Comparison of ENCODE assay signal across 8 cellular contexts in genomic region chr2:218286570-218287459, GRCh38. TPM values are rescaled to one million over a fixed set of nuclear protein-coding genes. Genes with fewer than 3 reads are reported as not detected.
A peak's percentile ranks its signal among the peaks of the same experiment; 100 is the strongest.
DNase-seq lines count a peak whose midpoint lies in the region; ATAC-seq, FAIRE-seq and TF ChIP-seq lines count a peak whose summit lies in the region.

No MANE protein-coding gene starts in this region.

- H3K4me2 ChIP-seq in endothelial cell of umbilical vein (ENCODE audit: insufficient read depth, low read length) = peak overlapping the region; percentile 29

- ATAC-seq in GM18519 (IDR thresholded peaks at IDR 0.05; ENCODE audit: low FRiP score, unreplicated experiment) (peak; percentile 48), HG02970 (IDR thresholded peaks at IDR 0.05; ENCODE audit: low FRiP score, unreplicated experiment) (peak; percentile 60), mucosa of descending colon (peak; percentile 77)

- TF ChIP-seq CTCF in endothelial cell of umbilical vein (IDR thresholded peaks at IDR 0.05; ENCODE audit: extremely low read depth in 1 of 2, insufficient read depth in 1 of 2, low read depth in 1 of 2, low read length in 2 of 2) = no peak
- TF ChIP-seq CTCF in mucosa of descending colon (IDR thresholded peaks at IDR 0.05) = no peak

- H4K20me1 ChIP-seq in endothelial cell of umbilical vein (replicated peaks; ENCODE audit: control insufficient read depth, extremely low read depth, insufficient read depth, low read length) = no peaks in the 10 kb centered on the region

- H3K9me1 ChIP-seq in endothelial cell of umbilical vein (replicated peaks; ENCODE audit: control insufficient read depth, extremely low read depth, insufficient read depth, low read length) = no peaks in the 10 kb centered on the region

- BruUV-seq in endothelial cell of umbilical vein (replicated peaks; lab: Mats Ljungman, UMichigan) = no TSS peak

- peak overlapping the region; percentile 61 for H3K9ac ChIP-seq in endothelial cell of umbilical vein (replicated peaks; ENCODE audit: extremely low read depth, insufficient read depth, low read length)

- H3K9me3 ChIP-seq in endothelial cell of umbilical vein (replicated peaks; ENCODE audit: control insufficient read depth, insufficient read depth, low read length) = no peaks in the 10 kb centered on the region
- H3K9me3 ChIP-seq in mucosa of descending colon = no peaks in the 10 kb centered on the region

- dilution Hi-C loops in endothelial cell of umbilical vein (cut with MboI; ENCODE audit: extremely low pct_ligation_motif_present, low sequenced_read_pairs) = no loop called here

- FAIRE-seq in endothelial cell of umbilical vein (lab: Jason Lieb, UNC) = peak; percentile 95

- no peaks in the 10 kb centered on the region for H3K27me3 ChIP-seq in endothelial cell of umbilical vein (ENCODE audit: control insufficient read depth in 2 of 2, insufficient read depth in 2 of 2, low read length in 2 of 2)

- DNase-seq in NOMO-1 treated with dmso at 0.1 percent for 144 hours (lab: John Stamatoyannopoulos, UW; ENCODE audit: unreplicated experiment) (peak; percentile 89), endothelial cell of umbilical vein (ENCODE audit: low read depth, low spot score) (peak; percentile 93), mucosa of descending colon (peak; percentile 91 to 97 (median 94)), NCI-H2171 (lab: John Stamatoyannopoulos, UW) (no peak)
- peak; percentile 81 for DNase-seq in activated CD8-positive, alpha-beta memory T cell treated with anti-CD3 and anti-CD28 coated beads, Interleukin-2, amount 50 U/mL, for 1 hour (ENCODE audit: extremely low read depth)
- DNase-seq in stimulated activated CD8-positive, alpha-beta memory T cell treated with anti-CD3 and anti-CD28 coated beads, Interleukin-2, amount 100 ng/mL, for 48 hours (ENCODE audit: low read depth in 2 of 2) = peak; percentile 70 to 73

- H3K36me3 ChIP-seq in endothelial cell of umbilical vein (ENCODE audit: control insufficient read depth in 2 of 2, extremely low read depth in 1 of 2, insufficient read depth in 2 of 2, low read length in 2 of 2) (peaks cover under 1 to 2% of the 10 kb centered on the region in 2 experiments), mucosa of descending colon (ENCODE audit: low read depth) (no peaks in the 10 kb centered on the region)

- H3K4me3 ChIP-seq in endothelial cell of umbilical vein (replicated peaks in 1 of 3; ENCODE audit: insufficient read depth in 1 of 3, low read depth in 1 of 3, low read length in 3 of 3) (no peak overlapping the region), mucosa of descending colon (no peak overlapping the region)

- CTCF ChIA-PET in endothelial cell of umbilical vein (lab: Charles Lee) = interaction anchor here (1.2 to 3.2 kb wide), 10 partner anchors 8 to 109 kb away, joined by 3 to 27 read pairs (median 10); partner anchors contain the start of genes AAMP, CATIP and PNKD

- intact Hi-C loops in endothelial cell of umbilical vein (cut with micrococcal nuclease) = loop anchor here (1.0 to 2.0 kb wide), 2 partner anchors 15 to 282 kb away; partner anchors contain the start of genes CNOT9 and USP37
- intact Hi-C loops in mucosa of descending colon (cut with DNase I, micrococcal nuclease) = no loop called here

- POLR2A ChIA-PET in endothelial cell of umbilical vein (lab: Charles Lee) = interaction anchor here (0.6 to 1.6 kb wide), 5 partner anchors 13 to 258 kb away, joined by 3 to 6 read pairs (median 4); partner anchors contain the start of genes AAMP, CATIP and PNKD

- H3K4me1 ChIP-seq in endothelial cell of umbilical vein (ENCODE audit: control insufficient read depth, extremely low read depth, insufficient read depth, low read length) (peaks cover 77% of the 10 kb centered on the region), mucosa of descending colon (ENCODE audit: low read depth) (peaks cover 72% of the 10 kb centered on the region)

- H3K27ac ChIP-seq in endothelial cell of umbilical vein (ENCODE audit: insufficient read depth, low read depth, low read length) = peak overlapping the region; percentile 88

- TF ChIP-seq POLR2A in endothelial cell of umbilical vein (IDR thresholded peaks at IDR 0.05; ENCODE audit: low read depth, low read length) = peak; percentile 16

- H3K79me2 ChIP-seq in endothelial cell of umbilical vein (ENCODE audit: control insufficient read depth, insufficient read depth, low read length) = peaks cover 84% of the 10 kb centered on the region

- no peak overlapping the region for H2AFZ ChIP-seq in endothelial cell of umbilical vein (ENCODE audit: low read depth, low read length)

TF ChIP-seq in endothelial cell of umbilical vein, 7 proteins besides CTCF, POLR2A, EP300 and RAD21:
- peak; percentile 32 for TF ChIP-seq JUN (IDR thresholded peaks at IDR 0.05; ENCODE audit: borderline replicate concordance, insufficient read depth, insufficient read length, low read depth)
- no peak for TF ChIP-seq FOS (IDR thresholded peaks at IDR 0.05; ENCODE audit: borderline replicate concordance, insufficient read depth, low read length)
- TF ChIP-seq EZH2 (IDR thresholded peaks at IDR 0.05; ENCODE audit: borderline replicate concordance, low read depth, low read length, severe bottlenecking) = no peak
- no peak for TF ChIP-seq MAX (IDR thresholded peaks at IDR 0.05; ENCODE audit: insufficient read depth, insufficient read length)
- peak; percentile 59 for TF ChIP-seq POLR2AphosphoS5 (IDR thresholded peaks at IDR 0.05; ENCODE audit: insufficient read depth, low read depth, low read length)
- peak; percentile 25 for TF ChIP-seq GATA2 (IDR thresholded peaks at IDR 0.05; ENCODE audit: insufficient read depth, insufficient read length, low read depth, low read length)
- TF ChIP-seq MYC (IDR thresholded peaks at IDR 0.05; ENCODE audit: low read depth, low read length) = no peak

RNA-seq across cellular contexts. Expression of gene TMBIM1, which starts 5.5 kb away (rescaled TPM):
- total RNA-seq in endothelial cell of umbilical vein (141 and 159 TPM in 2 replicates), mucosa of descending colon (100 to 1,000 TPM; 201 to 464 (median 319) TPM)
- 229 and 243 TPM in 2 replicates for polyA plus RNA-seq in endothelial cell of umbilical vein
- 146 and 160 TPM in 2 replicates for polyA plus RNA-seq in endothelial cell of umbilical vein (2011; cell fraction: cytosol; rRNA removed)
- 128 and 161 TPM in 2 replicates for polyA plus RNA-seq in endothelial cell of umbilical vein (2011; cell fraction: nucleus; rRNA removed)
- polyA plus RNA-seq in endothelial cell of umbilical vein (2012) = 198 and 248 TPM in 2 replicates
- polyA minus RNA-seq in endothelial cell of umbilical vein = 226 and 287 TPM in 2 replicates
- polyA minus RNA-seq in endothelial cell of umbilical vein (2011; cell fraction: cytosol; rRNA and poly(A)+ RNA removed) = 8.9 TPM
- 44.2 and 57.5 TPM in 2 replicates for polyA minus RNA-seq in endothelial cell of umbilical vein (2011; cell fraction: nucleus; rRNA and poly(A)+ RNA removed)

RNA-seq across cellular contexts. Expression of gene PNKD, which starts 16.5 kb away (rescaled TPM):
- 56.1 and 56.6 TPM in 2 replicates for total RNA-seq in endothelial cell of umbilical vein
- polyA plus RNA-seq in endothelial cell of umbilical vein = 88.3 and 98.9 TPM in 2 replicates
- 81.0 and 85.8 TPM in 2 replicates for polyA plus RNA-seq in endothelial cell of umbilical vein (2011; cell fraction: cytosol; rRNA removed)
- 38.6 and 41.8 TPM in 2 replicates for polyA plus RNA-seq in endothelial cell of umbilical vein (2011; cell fraction: nucleus; rRNA removed)
- 67.0 and 68.1 TPM in 2 replicates for polyA plus RNA-seq in endothelial cell of umbilical vein (2012)
- polyA minus RNA-seq in endothelial cell of umbilical vein = 27.1 and 28.2 TPM in 2 replicates
- polyA minus RNA-seq in endothelial cell of umbilical vein (2011; cell fraction: cytosol; rRNA and poly(A)+ RNA removed) = 10.1 TPM
- polyA minus RNA-seq in endothelial cell of umbilical vein (2011; cell fraction: nucleus; rRNA and poly(A)+ RNA removed) = 7.1 and 10.4 TPM in 2 replicates
- total RNA-seq in mucosa of descending colon = 100 to 1,000 TPM in 1 of 3 donors, 10 to 100 TPM in 2; 77.1 to 101 (median 92.1) TPM

RNA-seq across cellular contexts. Expression of gene AAMP, which starts 16.9 kb away (rescaled TPM):
- total RNA-seq in endothelial cell of umbilical vein (59.7 and 69.3 TPM in 2 replicates), mucosa of descending colon (10 to 100 TPM; 80.2 to 97.0 (median 94.1) TPM)
- polyA plus RNA-seq in endothelial cell of umbilical vein = 84.4 and 99.0 TPM in 2 replicates
- 75.4 and 77.0 TPM in 2 replicates for polyA plus RNA-seq in endothelial cell of umbilical vein (2011; cell fraction: cytosol; rRNA removed)
- 106 and 107 TPM in 2 replicates for polyA plus RNA-seq in endothelial cell of umbilical vein (2011; cell fraction: nucleus; rRNA removed)
- 61.2 and 63.0 TPM in 2 replicates for polyA plus RNA-seq in endothelial cell of umbilical vein (2012)
- polyA minus RNA-seq in endothelial cell of umbilical vein = 44.1 and 48.6 TPM in 2 replicates
- polyA minus RNA-seq in endothelial cell of umbilical vein (2011; cell fraction: cytosol; rRNA and poly(A)+ RNA removed) = 29.8 TPM
- 18.0 and 19.7 TPM in 2 replicates for polyA minus RNA-seq in endothelial cell of umbilical vein (2011; cell fraction: nucleus; rRNA and poly(A)+ RNA removed)

RNA-seq across cellular contexts. Expression of gene GPBAR1, which starts 26.0 kb away (rescaled TPM):
- total RNA-seq in endothelial cell of umbilical vein (0.60 and 0.75 TPM in 2 replicates), mucosa of descending colon (1 to 10 TPM in 2 of 3 donors, under 1 TPM in 1; 0.64 to 3.7 (median 3.3) TPM)
- polyA plus RNA-seq in endothelial cell of umbilical vein = 0.14 TPM in 2 replicates
- 0.03 and 0.20 TPM in 2 replicates for polyA plus RNA-seq in endothelial cell of umbilical vein (2011; cell fraction: cytosol; rRNA removed)
- polyA plus RNA-seq in endothelial cell of umbilical vein (2011; cell fraction: nucleus; rRNA removed) = 0.53 and 0.60 TPM in 2 replicates
- polyA plus RNA-seq in endothelial cell of umbilical vein (2012) = 0.15 and 0.25 TPM in 2 replicates
- 0.57 and 0.61 TPM in 2 replicates for polyA minus RNA-seq in endothelial cell of umbilical vein
- polyA minus RNA-seq in endothelial cell of umbilical vein (2011; cell fraction: cytosol; rRNA and poly(A)+ RNA removed) = not detected
- polyA minus RNA-seq in endothelial cell of umbilical vein (2011; cell fraction: nucleus; rRNA and poly(A)+ RNA removed) = 0.72 and 1.3 TPM in 2 replicates
